8 cellular contexts compared by ENCODE assay signal in genomic region chr17:19744492-19744891, GRCh38. TPM values are rescaled to one million over a fixed set of nuclear protein-coding genes. Genes with fewer than 3 reads are reported as not detected.
DNase-seq lines count a peak whose midpoint lies in the region; ATAC-seq and TF ChIP-seq lines count a peak whose summit lies in the region.

No MANE protein-coding gene starts in this region.

- H2AK5ac ChIP-seq in mesendoderm (ENCODE audit: low read length), result no peak overlapping the region

- ATAC-seq in activated T-cell treated with anti-CD3 and anti-CD28 coated beads, Interleukin-2, amount 50 U/mL, for 4 hours, result peak; percentile 42 to 50
- no peak for ATAC-seq in GM19328 (IDR thresholded peaks at IDR 0.05; ENCODE audit: unreplicated experiment)

- H2BK15ac ChIP-seq in mesendoderm (replicated peaks; ENCODE audit: low read depth), result no peak overlapping the region

- peak overlapping the region; percentile 58 for H3K4ac ChIP-seq in mesendoderm (ENCODE audit: low read depth, low read length)

- peak overlapping the region; percentile 74 for H3K4me3 Mint-ChIP-seq in activated T-cell treated with anti-CD3 and anti-CD28 coated beads, Interleukin-2, amount 50 U/mL, for 4 hours
- peak overlapping the region; percentile 83 for H3K4me3 Mint-ChIP-seq in type B pancreatic cell

- H3K36me3 Mint-ChIP-seq in activated T-cell treated with anti-CD3 and anti-CD28 coated beads, Interleukin-2, amount 50 U/mL, for 4 hours (ENCODE audit: insufficient read depth), result no peaks in the 10 kb centered on the region
- no peaks in the 10 kb centered on the region for H3K36me3 Mint-ChIP-seq in type B pancreatic cell

- no peaks in the 10 kb centered on the region for H3K9me3 Mint-ChIP-seq in activated T-cell treated with anti-CD3 and anti-CD28 coated beads, Interleukin-2, amount 50 U/mL, for 4 hours
- H3K9me3 Mint-ChIP-seq in type B pancreatic cell, result no peaks in the 10 kb centered on the region

- dilution Hi-C loops in mammary epithelial cell (cut with HindIII; ENCODE audit: low sequenced_read_pairs), result no loop called here

- CTCF ChIA-PET in mammary epithelial cell (lab: Charles Lee; ENCODE audit: low non-redundant PET), result interaction anchor here (0.6 to 1.6 kb wide), 8 partner anchors 9 to 830 kb away, joined by 3 to 6 read pairs (median 4); no protein-coding TSS in a partner anchor

- H3K9ac ChIP-seq in mammary epithelial cell (ENCODE audit: insufficient read depth, low read length), result no peak overlapping the region
- peak overlapping the region; percentile 75 for H3K9ac ChIP-seq in mesendoderm (ENCODE audit: low read length)

- peak overlapping the region; percentile 85 for H2AFZ ChIP-seq in mammary epithelial cell (ENCODE audit: low read depth, low read length)

- H3K18ac ChIP-seq in mesendoderm (ENCODE audit: low read length), result peak overlapping the region; percentile 61

- no peaks in the 10 kb centered on the region for H3K79me2 ChIP-seq in mammary epithelial cell (ENCODE audit: insufficient read depth, low read length)
- H3K79me2 ChIP-seq in mesendoderm (ENCODE audit: control insufficient read depth, insufficient read depth, low read length), result no peaks in the 10 kb centered on the region

- 49% methylated on average over 3 of the region's 26 CpGs for WGBS in mammary epithelial cell (ENCODE audit: low coverage, missing lambda C conversion rate)
- WGBS in mesendoderm (ENCODE audit: extremely low coverage, insufficient coverage, low lambda C conversion rate), result no CpG with 5 or more reads among the region's 26 CpGs

- H3K4me2 ChIP-seq in mammary epithelial cell (ENCODE audit: insufficient read depth, low read depth, low read length) (peak overlapping the region; percentile 70), mesendoderm (ENCODE audit: low read length) (peak overlapping the region; percentile 61)

- H2BK5ac ChIP-seq in mesendoderm (ENCODE audit: low read length), result no peak overlapping the region

- TF ChIP-seq CTCF in mammary epithelial cell (conservative IDR thresholded peaks at IDR 0.05 in 1 of 2, IDR thresholded peaks at IDR 0.05 in 1 of 2; ENCODE audit: extremely low read depth in 1 of 2, insufficient read depth in 1 of 2, low read depth in 1 of 2, low read length in 2 of 2) (no peak), type B pancreatic cell (conservative IDR thresholded peaks at IDR 0.05) (no peak)

- no peak overlapping the region for H3K27ac Mint-ChIP-seq in type B pancreatic cell

- no peak for DNase-seq in activated T-cell treated with anti-CD3 and anti-CD28 coated beads, Interleukin-2, amount 50 U/mL, for 4 hours
- no peak for DNase-seq in activated T-cell treated with anti-CD3 and anti-CD28 coated beads, Interleukin-2, amount 50 U/mL, for 48 hours
- DNase-seq in mammary epithelial cell (no peak), mesendoderm (no peak), type B pancreatic cell (ENCODE audit: extremely low spot score, unreplicated experiment) (no peak), SK-N-DZ (ENCODE audit: low spot score) (no peak)
- DNase-seq in stimulated activated CD4-positive, alpha-beta T cell treated with anti-CD3 and anti-CD28 coated beads, Interleukin-4, amount 100 ng/mL, for 24 hours, result no peak

- in situ Hi-C loops in mammary epithelial cell (cut with MboI; ENCODE audit: low sequenced_read_pairs in 2 of 2), result no loop called here

- peaks cover 28% of the 10 kb centered on the region for H3K4me1 ChIP-seq in mammary epithelial cell (ENCODE audit: insufficient read depth, low read length)
- H3K4me1 ChIP-seq in mesendoderm (ENCODE audit: control insufficient read depth, low read depth, low read length), result no peaks in the 10 kb centered on the region

- no peak overlapping the region for H2BK120ac ChIP-seq in mesendoderm (ENCODE audit: low read depth, low read length)

- H3K4me3 ChIP-seq in mammary epithelial cell (replicated peaks in 1 of 3; ENCODE audit: insufficient read depth in 1 of 3, low read depth in 2 of 3, low read length in 3 of 3) (peak overlapping the region in 2 of 3 experiments; percentile 12 to 19), mesendoderm (ENCODE audit: low read length) (peak overlapping the region; percentile 35)

- no TSS peak for BruUV-seq in mammary epithelial cell (replicated peaks; lab: Mats Ljungman, UMichigan)

- no peaks in the 10 kb centered on the region for H3K9me3 ChIP-seq in mammary epithelial cell (replicated peaks; ENCODE audit: insufficient read depth, low read length)

- H3K4me1 Mint-ChIP-seq in activated T-cell treated with anti-CD3 and anti-CD28 coated beads, Interleukin-2, amount 50 U/mL, for 4 hours (ENCODE audit: low read depth), result peaks cover 6% of the 10 kb centered on the region
- peaks cover 7% of the 10 kb centered on the region for H3K4me1 Mint-ChIP-seq in type B pancreatic cell (ENCODE audit: unreplicated experiment)

- H3K27ac ChIP-seq in mammary epithelial cell (ENCODE audit: insufficient read depth, low read depth, low read length), result no peak overlapping the region
- no peak overlapping the region for H3K27ac ChIP-seq in mesendoderm (ENCODE audit: low read depth, low read length)

- intact Hi-C loops in mammary epithelial cell (cut with micrococcal nuclease), result loop anchor here (2.0 kb wide), 1 partner anchor 96 kb away; the partner anchor contains the start of gene ALDH3A2

- no peak overlapping the region for H4K5ac ChIP-seq in mesendoderm (ENCODE audit: low read length)

- H3K36me3 ChIP-seq in mammary epithelial cell (ENCODE audit: insufficient read depth, low read length) (no peaks in the 10 kb centered on the region), mesendoderm (ENCODE audit: control insufficient read depth, insufficient read depth, low read length) (no peaks in the 10 kb centered on the region)

- peaks cover 9% of the 10 kb centered on the region for H3K27me3 Mint-ChIP-seq in activated T-cell treated with anti-CD3 and anti-CD28 coated beads, Interleukin-2, amount 50 U/mL, for 4 hours (ENCODE audit: low read depth)
- peaks cover 10% of the 10 kb centered on the region for H3K27me3 Mint-ChIP-seq in type B pancreatic cell

- H4K20me1 ChIP-seq in mammary epithelial cell (ENCODE audit: insufficient read depth, low read length), result no peaks in the 10 kb centered on the region

- no peaks in the 10 kb centered on the region for H3K79me1 ChIP-seq in mesendoderm (ENCODE audit: low read length)

- H3K56ac ChIP-seq in mesendoderm (ENCODE audit: low read length), result peak overlapping the region; percentile 87

- no peak overlapping the region for H4K8ac ChIP-seq in mesendoderm (ENCODE audit: low read depth, low read length)

- H3K23ac ChIP-seq in mesendoderm (ENCODE audit: low read length), result no peak overlapping the region

- H3K27me3 ChIP-seq in mammary epithelial cell (ENCODE audit: insufficient read depth, low read length), result no peaks in the 10 kb centered on the region
- H3K27me3 ChIP-seq in mesendoderm (ENCODE audit: insufficient read depth, low read length, poor library complexity), result no peaks in the 10 kb centered on the region

RNA-seq across cellular contexts. Expression of gene ALDH3A1, which starts 3.6 kb away (rescaled TPM):
- total RNA-seq in activated T-cell treated with anti-CD3 and anti-CD28 coated beads, Interleukin-2, amount 50 U/mL, for 4 hours, result not detected
- total RNA-seq in mammary epithelial cell (10 to 100 TPM in 1 of 2 donors, under 1 TPM in 1; 0.49 to 21.8 TPM), type B pancreatic cell (ENCODE audit: low replicate concordance) (0.24 and 0.77 TPM in 2 replicates)
- polyA plus RNA-seq in mammary epithelial cell, result 6.9 TPM
- polyA minus RNA-seq in mammary epithelial cell, result 16.7 TPM
- polyA plus RNA-seq in mesendoderm (2013, experiment 1 of 2), result 0.52 TPM
- 0.55 TPM for polyA plus RNA-seq in mesendoderm (2013, experiment 2 of 2)
- not detected in 2 replicates for polyA plus RNA-seq in SK-N-DZ (2014; cell fraction: cytosol; rRNA removed)
- polyA plus RNA-seq in SK-N-DZ (2014; cell fraction: nucleus; rRNA removed), result 0.61 TPM in 1 of 2 replicates, not detected in the other

RNA-seq across cellular contexts. Expression of gene SLC47A2, which starts 28.1 kb away (rescaled TPM):
- not detected for total RNA-seq in activated T-cell treated with anti-CD3 and anti-CD28 coated beads, Interleukin-2, amount 50 U/mL, for 4 hours
- total RNA-seq in mammary epithelial cell (1 to 10 TPM; 1.5 to 9.5 TPM), type B pancreatic cell (ENCODE audit: low replicate concordance) (not detected in 2 replicates)
- polyA plus RNA-seq in mammary epithelial cell, result 0.60 TPM
- polyA minus RNA-seq in mammary epithelial cell, result 3.0 TPM
- not detected for polyA plus RNA-seq in mesendoderm (2013, experiment 1 of 2)
- 0.03 TPM for polyA plus RNA-seq in mesendoderm (2013, experiment 2 of 2)
- not detected in 2 replicates for polyA plus RNA-seq in SK-N-DZ (2014; cell fraction: cytosol; rRNA removed)
- not detected in 2 replicates for polyA plus RNA-seq in SK-N-DZ (2014; cell fraction: nucleus; rRNA removed)
